ENCODE assay signal across 9 cellular contexts in genomic region chr14:99596071-99596627, GRCh38. TPM values are rescaled to one million over a fixed set of nuclear protein-coding genes. Genes with fewer than 3 reads are reported as not detected.
DNase-seq lines count a peak whose midpoint lies in the region; TF ChIP-seq lines count a peak whose summit lies in the region.
"Had no signal": no experiment of that assay in that cellular context is flagged by ENCODE, and none has a peak within 500 bp of the region (broad histone marks: within the 10 kb centered on the region; RNA-seq: fewer than 3 reads in every experiment).

No MANE protein-coding gene starts in this region.

- H3K27me3 ChIP-seq in duodenal mucosa (ENCODE audit: control insufficient read depth in 1 of 2, insufficient read depth in 2 of 2, low read length in 2 of 2) = no peaks in the 10 kb centered on the region
- no peaks in the 10 kb centered on the region for H3K27me3 ChIP-seq in testis

- H3K27ac ChIP-seq in duodenal mucosa (ENCODE audit: low read depth, low read length) (peak overlapping the region; percentile 52), testis (no peak overlapping the region)

- no peak for TF ChIP-seq CTCF in mesothelial cell of epicardium (IDR thresholded peaks at IDR 0.05; ENCODE audit: unreplicated experiment)
- no peak for TF ChIP-seq CTCF in testis (IDR thresholded peaks at IDR 0.05)
- TF ChIP-seq CTCF in CD14-positive monocyte (IDR thresholded peaks at IDR 0.05) = no peak

- H3K9me3 Mint-ChIP-seq in mesothelial cell of epicardium (no peaks in the 10 kb centered on the region), CD14-positive monocyte (no peaks in the 10 kb centered on the region)
- H3K9me3 Mint-ChIP-seq in activated T-helper 2 cell treated with anti-CD3 and anti-CD28 coated beads, Interferon-gamma antibody, Interleukin-2, Interleukin-4, amounts not matched to agents 10 μg/mL and 5 μg/mL and 100 μg/mL, durations not matched to agents 14 hours and 24 hours and 36 hours = no peaks in the 10 kb centered on the region
- H3K9me3 Mint-ChIP-seq: natural killer cell had no signal

- WGBS in testis, 2 donors = 67 to 71% methylated on average over 10 of the region's 10 CpGs

- intact Hi-C loops in testis (cut with DNase I; ENCODE audit: low total_unique reads) (no loop called here), CD14-positive monocyte (cut with micrococcal nuclease) (no loop called here)
- intact Hi-C loops in activated T-helper 2 cell treated with anti-CD3 and anti-CD28 coated beads, Interferon-gamma antibody, Interleukin-2, Interleukin-4, amounts not matched to agents 10 μg/mL and 5 μg/mL and 100 μg/mL, durations not matched to agents 14 hours and 24 hours and 36 hours (cut with micrococcal nuclease) = no loop called here

- H3K27me3 Mint-ChIP-seq in mesothelial cell of epicardium (ENCODE audit: low read depth) = no peaks in the 10 kb centered on the region
- H3K27me3 Mint-ChIP-seq in activated T-helper 2 cell treated with anti-CD3 and anti-CD28 coated beads, Interferon-gamma antibody, Interleukin-2, Interleukin-4, amounts not matched to agents 10 μg/mL and 5 μg/mL and 100 μg/mL, durations not matched to agents 14 hours and 24 hours and 36 hours (ENCODE audit: low read depth) = no peaks in the 10 kb centered on the region
- H3K27me3 Mint-ChIP-seq in CD14-positive monocyte (ENCODE audit: low read depth in 3 of 3) = peaks cover 12 to 17% (median 15%) of the 10 kb centered on the region in 3 donors

- DNase-seq in LoVo (ENCODE audit: low spot score) (peak; percentile 40), mesothelial cell of epicardium (ENCODE audit: low spot score in 2 of 2, unreplicated experiment in 2 of 2) (no peak), testis (peak; percentile 32), hypothalamus (lab: John Stamatoyannopoulos, UW) (no peak), CD14-positive monocyte (ENCODE audit: low spot score) (no peak)
- DNase-seq in activated T-helper 2 cell treated with anti-CD3 and anti-CD28 coated beads, Interferon-gamma antibody, Interleukin-2, Interleukin-4, amounts not matched to agents 10 μg/mL and 5 μg/mL and 100 μg/mL, durations not matched to agents 14 hours and 24 hours and 36 hours (ENCODE audit: low spot score) = no peak
- DNase-seq: natural killer cell, NCI-H2171 had no signal

- H3K9me3 ChIP-seq in duodenal mucosa (ENCODE audit: control insufficient read depth in 1 of 2, low read length in 2 of 2) = no peaks in the 10 kb centered on the region
- no peaks in the 10 kb centered on the region for H3K9me3 ChIP-seq in testis

- H3K4me1 Mint-ChIP-seq in mesothelial cell of epicardium (peaks cover 49% of the 10 kb centered on the region), CD14-positive monocyte (no peaks in the 10 kb centered on the region)
- peaks cover 10% of the 10 kb centered on the region for H3K4me1 Mint-ChIP-seq in activated T-helper 2 cell treated with anti-CD3 and anti-CD28 coated beads, Interferon-gamma antibody, Interleukin-2, Interleukin-4, amounts not matched to agents 10 μg/mL and 5 μg/mL and 100 μg/mL, durations not matched to agents 14 hours and 24 hours and 36 hours (ENCODE audit: low read depth)

- TF ChIP-seq POLR2A in testis (IDR thresholded peaks at IDR 0.05) = no peak

- no peak overlapping the region for H3K4me3 Mint-ChIP-seq in mesothelial cell of epicardium
- no peak overlapping the region for H3K4me3 Mint-ChIP-seq in activated T-helper 2 cell treated with anti-CD3 and anti-CD28 coated beads, Interferon-gamma antibody, Interleukin-2, Interleukin-4, amounts not matched to agents 10 μg/mL and 5 μg/mL and 100 μg/mL, durations not matched to agents 14 hours and 24 hours and 36 hours (ENCODE audit: low read depth)
- no peak overlapping the region for H3K4me3 Mint-ChIP-seq in CD14-positive monocyte

- H3K4me1 ChIP-seq in duodenal mucosa (ENCODE audit: control insufficient read depth in 1 of 2, insufficient read depth in 2 of 2, low read length in 2 of 2) (peaks cover 68 to 78% of the 10 kb centered on the region in 2 donors), testis (peaks cover 27% of the 10 kb centered on the region)

- H3K36me3 Mint-ChIP-seq in mesothelial cell of epicardium = no peaks in the 10 kb centered on the region
- H3K36me3 Mint-ChIP-seq in activated T-helper 2 cell treated with anti-CD3 and anti-CD28 coated beads, Interferon-gamma antibody, Interleukin-2, Interleukin-4, amounts not matched to agents 10 μg/mL and 5 μg/mL and 100 μg/mL, durations not matched to agents 14 hours and 24 hours and 36 hours (ENCODE audit: low read depth) = no peaks in the 10 kb centered on the region
- no peaks in the 10 kb centered on the region for H3K36me3 Mint-ChIP-seq in CD14-positive monocyte
- H3K36me3 Mint-ChIP-seq: natural killer cell had no signal

- H3K9ac ChIP-seq in duodenal mucosa (ENCODE audit: low read depth in 1 of 2, low read length in 2 of 2) = peak overlapping the region in 1 of 2 donors; percentile 36

- H3K27ac Mint-ChIP-seq in mesothelial cell of epicardium (peak overlapping the region; percentile 16), CD14-positive monocyte (no peak overlapping the region)
- no peak overlapping the region for H3K27ac Mint-ChIP-seq in activated T-helper 2 cell treated with anti-CD3 and anti-CD28 coated beads, Interferon-gamma antibody, Interleukin-2, Interleukin-4, amounts not matched to agents 10 μg/mL and 5 μg/mL and 100 μg/mL, durations not matched to agents 14 hours and 24 hours and 36 hours

- H3K36me3 ChIP-seq in duodenal mucosa (ENCODE audit: control insufficient read depth in 1 of 2, insufficient read depth in 2 of 2, low read length in 2 of 2) = no peaks in the 10 kb centered on the region
- H3K36me3 ChIP-seq in testis (ENCODE audit: low read depth, missing control alignments) = no peaks in the 10 kb centered on the region

- H3K4me3 ChIP-seq in duodenal mucosa (ENCODE audit: low read depth in 1 of 2, low read length in 2 of 2) (peak overlapping the region; percentile 7 to 42), testis (no peak overlapping the region)

RNA-seq across cellular contexts. Expression of gene CCDC85C, which starts 7.9 kb away (rescaled TPM):
- total RNA-seq in mesothelial cell of epicardium (82.2 to 85.2 TPM (median 82.3 TPM) in 3 replicates), testis (10 to 100 TPM; 26.4 to 28.3 TPM)
- polyA plus RNA-seq in testis (ENCODE audit: insufficient read depth, low read depth, low replicate concordance) (25.6 TPM), CD14-positive monocyte (under 1 TPM in 1 of 2 donors, not detected in 1; 0.03 TPM)
- 7.1 and 7.3 TPM in 2 replicates for total RNA-seq in activated T-helper 2 cell treated with anti-CD3 and anti-CD28 coated beads, Interferon-gamma antibody, Interleukin-2, Interleukin-4, amounts not matched to agents 10 μg/mL and 5 μg/mL and 100 μg/mL, durations not matched to agents 14 hours and 24 hours and 36 hours

RNA-seq across cellular contexts. Expression of gene HHIPL1, which starts 48.8 kb away (rescaled TPM):
- total RNA-seq in mesothelial cell of epicardium (4.4 to 4.7 TPM (median 4.5 TPM) in 3 replicates), testis (1 to 10 TPM; 2.7 to 3.9 TPM)
- polyA plus RNA-seq in testis (ENCODE audit: insufficient read depth, low read depth, low replicate concordance) (1.0 TPM), CD14-positive monocyte (not detected)
- total RNA-seq in activated T-helper 2 cell treated with anti-CD3 and anti-CD28 coated beads, Interferon-gamma antibody, Interleukin-2, Interleukin-4, amounts not matched to agents 10 μg/mL and 5 μg/mL and 100 μg/mL, durations not matched to agents 14 hours and 24 hours and 36 hours = not detected in 2 replicates
- total RNA-seq: natural killer cell had no signal

Comparison
In these comparisons a context has a peak if more than half of its experiments do, and no peak if none do; other contexts are left out.
1. DNase-seq: peak in LoVo (single experiment) and testis (single experiment); none in mesothelial cell of epicardium (0 of 2), activated T-helper 2 cell treated with anti-CD3 and anti-CD28 coated beads, Interferon-gamma antibody, Interleukin-2, Interleukin-4, amounts not matched to agents 10 μg/mL and 5 μg/mL and 100 μg/mL, durations not matched to agents 14 hours and 24 hours and 36 hours (single experiment), hypothalamus (0 of 51) and CD14-positive monocyte (single experiment).
2. H3K4me3 ChIP-seq: peak in duodenal mucosa (2 of 2); none in testis (0 of 2).